In the genomic region with DNA sequence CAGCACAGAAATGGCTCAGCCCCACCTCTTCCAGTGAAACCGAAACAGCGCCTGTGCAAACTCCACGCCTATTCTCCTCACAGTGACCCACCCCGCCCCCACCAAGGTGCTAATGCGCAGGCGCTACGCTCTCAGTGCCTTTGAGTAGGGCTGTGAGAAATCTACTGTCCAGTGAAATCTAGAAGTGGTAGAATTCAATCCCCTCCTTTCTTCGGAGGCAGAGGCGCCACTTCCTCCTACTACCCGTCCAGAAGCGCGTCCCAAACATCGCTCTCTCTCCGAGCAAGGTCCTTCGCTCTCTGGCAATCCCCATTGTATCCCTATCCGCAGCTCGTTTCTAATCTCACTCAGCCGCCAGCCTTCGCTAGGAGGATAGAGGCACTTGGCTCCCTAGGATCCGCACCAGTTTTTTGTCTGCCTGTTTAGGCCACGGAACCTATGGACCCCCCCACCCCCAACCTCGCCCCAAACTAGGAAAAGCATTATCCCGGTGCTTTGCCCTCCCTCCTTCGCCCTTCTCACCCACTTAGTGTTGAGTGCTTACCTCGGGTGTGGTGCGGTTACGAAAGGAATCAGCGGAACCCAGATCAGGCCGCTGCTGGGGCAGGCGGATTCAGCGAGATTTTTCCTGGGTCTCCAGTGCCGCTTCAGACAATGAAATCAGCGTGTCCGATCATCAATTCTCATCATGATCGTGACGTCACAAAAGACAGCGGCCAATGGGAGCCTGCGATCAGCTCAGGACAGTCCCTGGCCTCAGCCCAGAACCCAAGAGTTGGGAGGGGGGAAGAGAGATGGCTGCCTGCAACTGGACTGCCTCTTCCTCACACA, we compare ENCODE assay signal across 7 cellular contexts. TPM values are rescaled to one million over a fixed set of nuclear protein-coding genes. Genes with fewer than 3 reads are reported as not detected.
DNase-seq lines count a peak whose midpoint lies in the region; ATAC-seq and TF ChIP-seq lines count a peak whose summit lies in the region.

Gene HDX (minus strand): TSS at position 656 of the 831 bp plus-strand sequence. CDS start 27,056 bp downstream, outside the sequence.

- WGBS in lung, 2 donors, result 1 to 27% methylated on average over 30 to 38 of the region's 38 CpGs

- peaks cover 0 to 1% of the 10 kb centered on the region in 2 donors for H3K4me1 ChIP-seq in lung (ENCODE audit: control insufficient read depth in 2 of 2, insufficient read depth in 2 of 2, low read length in 2 of 2)

- TF ChIP-seq CTCF in lung (IDR thresholded peaks at IDR 0.05; ENCODE audit: control extremely low read depth, extremely low read depth), result no peak

- no peaks in the 10 kb centered on the region for H3K36me3 ChIP-seq in lung (ENCODE audit: control insufficient read depth in 2 of 2, insufficient read depth in 2 of 2, low read length in 2 of 2)

- no peaks in the 10 kb centered on the region for H3K36me3 Mint-ChIP-seq in effector memory CD8-positive, alpha-beta T cell (ENCODE audit: insufficient read depth)

- H3K27me3 ChIP-seq in lung (ENCODE audit: control insufficient read depth, insufficient read depth), result no peaks in the 10 kb centered on the region

- H3K27me3 Mint-ChIP-seq in effector memory CD8-positive, alpha-beta T cell, result no peaks in the 10 kb centered on the region

- peak; percentile 91 for ATAC-seq in GM18861 (IDR thresholded peaks at IDR 0.05; ENCODE audit: unreplicated experiment)
- peak; percentile 95 for ATAC-seq in HG03095 (IDR thresholded peaks at IDR 0.05; ENCODE audit: unreplicated experiment)
- ATAC-seq in effector memory CD8-positive, alpha-beta T cell (replicated peaks), result peak; percentile 71
- peak; percentile 92 for ATAC-seq in lung (ENCODE audit: insufficient read depth, low FRiP score)

- peak within 1 kb of the TSS; percentile 52 for H3K4me3 ChIP-seq in lung

- H3K9me3 Mint-ChIP-seq in effector memory CD8-positive, alpha-beta T cell, result peaks cover 0 to 3% of the 10 kb centered on the region in 2 donors

- peak; percentile 49 for DNase-seq in NCI-H510A treated with DMSO at 0.1 percent for 48 hours (lab: John Stamatoyannopoulos, UW)
- peak; percentile 28 to 36 for DNase-seq in activated CD8-positive, alpha-beta memory T cell treated with anti-CD3 and anti-CD28 coated beads for 4 hours (ENCODE audit: low read depth in 2 of 2)
- DNase-seq in effector memory CD8-positive, alpha-beta T cell, result peak; percentile 1 to 14 (median 3)
- DNase-seq in lung (ENCODE audit: low spot score), result peak; percentile 84
- DNase-seq in stimulated activated CD4-positive, alpha-beta T cell treated with anti-CD3 and anti-CD28 coated beads, Interleukin-4, amount 100 ng/mL, for 48 hours (ENCODE audit: low read depth in 2 of 2), result peak; percentile 49 to 53

- peak within 1 kb of the TSS in 1 of 2 donors; percentile 92 for H3K27ac ChIP-seq in lung (ENCODE audit: low read depth in 1 of 2, low read length in 1 of 2)

- peaks cover 0 to 3% of the 10 kb centered on the region in 2 donors for H3K9me3 ChIP-seq in lung (ENCODE audit: control insufficient read depth in 2 of 2, insufficient read depth in 1 of 2, low read length in 1 of 2)

- H3K4me3 Mint-ChIP-seq in effector memory CD8-positive, alpha-beta T cell, result peak within 1 kb of the TSS; percentile 53 to 59

- H3K4me1 Mint-ChIP-seq in effector memory CD8-positive, alpha-beta T cell (ENCODE audit: low read depth in 2 of 2), result no peaks in the 10 kb centered on the region

- H3K27ac Mint-ChIP-seq in effector memory CD8-positive, alpha-beta T cell, result peak within 1 kb of the TSS in 1 of 2 donors; percentile 26

RNA-seq across cellular contexts. Expression of gene HDX, which starts in this region (rescaled TPM):
- total RNA-seq in lung, result 10 to 100 TPM in 1 of 2 donors, 1 to 10 TPM in 1; 3.8 to 11.2 TPM
- 1 to 10 TPM in 1 of 2 donors, under 1 TPM in 1; 0.43 to 1.1 TPM for polyA plus RNA-seq in lung

Comparison
In these comparisons a context has a peak if more than half of its experiments do, and no peak if none do; other contexts are left out.
1. DNase-seq: peak in every context shown above with its lines; median percentile 84 in lung; 51 in stimulated activated CD4-positive, alpha-beta T cell treated with anti-CD3 and anti-CD28 coated beads, Interleukin-4, amount 100 ng/mL, for 48 hours; 49 in NCI-H510A treated with DMSO at 0.1 percent for 48 hours; 32 in activated CD8-positive, alpha-beta memory T cell treated with anti-CD3 and anti-CD28 coated beads for 4 hours; 3 in effector memory CD8-positive, alpha-beta T cell.